13 cellular contexts compared by ENCODE assay signal in the genomic region with DNA sequence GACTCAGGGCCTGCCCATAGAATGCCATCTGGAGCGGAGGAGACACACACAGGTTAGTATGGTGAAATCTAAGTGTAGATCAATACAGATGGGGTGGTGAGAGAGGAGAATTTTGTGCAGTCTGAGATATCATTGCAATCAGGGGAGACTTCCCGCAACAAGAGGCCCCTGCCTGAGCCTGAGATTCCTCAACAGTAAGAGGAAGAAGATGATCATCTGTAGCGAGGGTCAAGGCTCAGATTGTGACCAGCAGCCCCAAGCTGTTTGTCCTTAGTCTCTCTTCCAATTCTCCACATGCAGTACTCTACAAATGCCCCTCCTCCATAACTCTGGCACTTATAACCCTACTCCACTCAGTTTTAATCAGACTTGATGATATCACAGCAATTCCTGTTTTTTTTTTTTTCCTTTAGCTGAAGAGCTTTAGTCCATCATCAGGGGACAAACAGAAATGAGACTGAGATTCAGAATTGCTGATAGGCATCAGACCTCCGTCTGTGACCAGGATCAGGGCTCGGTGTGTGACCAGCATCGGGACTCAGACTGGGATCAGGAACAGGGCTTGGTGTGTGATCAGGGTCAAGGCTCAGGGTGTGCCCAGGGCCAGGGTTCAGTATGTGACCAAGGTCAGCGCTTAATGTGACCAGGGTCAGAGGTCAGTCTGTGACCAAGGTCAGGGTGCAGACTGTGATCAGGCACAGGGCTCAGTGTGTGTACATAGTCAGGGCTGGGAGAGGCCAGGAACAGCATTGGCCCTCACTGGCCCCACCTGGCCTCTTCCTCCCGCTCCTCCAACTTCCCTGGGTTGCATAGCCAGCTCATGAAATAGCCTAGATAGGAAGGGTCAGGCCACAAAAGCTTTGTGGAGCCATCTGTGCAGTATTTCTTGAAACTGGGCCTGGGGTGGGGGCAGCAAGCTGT. TPM values are rescaled to one million over a fixed set of nuclear protein-coding genes. Genes with fewer than 3 reads are reported as not detected.
DNase-seq lines count a peak whose midpoint lies in the region; ATAC-seq and TF ChIP-seq lines count a peak whose summit lies in the region.
"Had no signal": no experiment of that assay in that cellular context is flagged by ENCODE, and none has a peak within 500 bp of the region (broad histone marks: within the 10 kb centered on the region; RNA-seq: fewer than 3 reads in every experiment).

No MANE protein-coding gene starts in this region.

- ATAC-seq in HG02763 (IDR thresholded peaks at IDR 0.05; ENCODE audit: unreplicated experiment): no peak
- ATAC-seq in stimulated activated naive CD8-positive, alpha-beta T cell treated with anti-CD3 and anti-CD28 coated beads, Interleukin-15, Interleukin-2, amounts not matched to agents 100 U/mL and 50 U/mL, for 24 hours: no peak
- ATAC-seq: stimulated activated naive B cell treated with anti-CD40 and anti-IgM and Interleukin-4, amounts not matched to agents 10 μg/mL and 1 μg/mL and 100 μg/mL, for 72 hours had no signal

- intact Hi-C loops in spleen (cut with DNase I; ENCODE audit: low total_unique reads): no loop called here
- intact Hi-C loops in activated T-helper 2 cell treated with anti-CD3 and anti-CD28 coated beads, Interferon-gamma antibody, Interleukin-2, Interleukin-4, amounts not matched to agents 10 μg/mL and 5 μg/mL and 100 μg/mL, durations not matched to agents 14 hours and 24 hours and 36 hours (cut with micrococcal nuclease): no loop called here

- DNase-seq in ELR (ENCODE audit: low read depth) (peak; percentile 32), WERI-Rb-1 (peak; percentile 78), hepatic stellate cell (ENCODE audit: low spot score) (peak; percentile 67), spleen (peak; percentile 66)
- no peak for DNase-seq in stimulated activated CD4-positive, alpha-beta T cell treated with anti-CD3 and anti-CD28 coated beads, Interleukin-15, amount 100 ng/mL, for 24 hours
- no peak for DNase-seq in activated T-helper 2 cell treated with anti-CD3 and anti-CD28 coated beads, Interferon-gamma antibody, Interleukin-2, Interleukin-4, amounts not matched to agents 10 μg/mL and 5 μg/mL and 100 μg/mL, durations not matched to agents 14 hours and 24 hours and 36 hours (ENCODE audit: low spot score)
- DNase-seq in stimulated activated naive CD8-positive, alpha-beta T cell treated with anti-CD3 and anti-CD28 coated beads, Interleukin-15, Interleukin-2, amounts not matched to agents 100 U/mL and 50 U/mL, for 24 hours: no peak
- DNase-seq: activated naive CD4-positive, alpha-beta T cell treated with anti-CD3 and anti-CD28 coated beads for 36 hours; cortex of kidney; NCI-H2081; stimulated activated CD4-positive, alpha-beta T cell treated with anti-CD3 and anti-CD28 coated beads, Interleukin-1b, Interleukin-23, amount 100 ng/mL, for 48 hours; stimulated activated naive B cell treated with anti-CD40 and anti-IgM and Interleukin-4, amounts not matched to agents 10 μg/mL and 1 μg/mL and 100 μg/mL, for 72 hours had no signal

- H3K4me1 Mint-ChIP-seq in activated T-helper 2 cell treated with anti-CD3 and anti-CD28 coated beads, Interferon-gamma antibody, Interleukin-2, Interleukin-4, amounts not matched to agents 10 μg/mL and 5 μg/mL and 100 μg/mL, durations not matched to agents 14 hours and 24 hours and 36 hours (ENCODE audit: low read depth): peaks cover 7% of the 10 kb centered on the region

- H3K9me3 ChIP-seq in WERI-Rb-1 (ENCODE audit: severe bottlenecking) (no peaks in the 10 kb centered on the region), spleen (no peaks in the 10 kb centered on the region)

- TF ChIP-seq CTCF in WERI-Rb-1 (IDR thresholded peaks at IDR 0.05; ENCODE audit: low read depth, low read length) (no peak), spleen (IDR thresholded peaks at IDR 0.05 in 8 of 11, conservative IDR thresholded peaks at IDR 0.05 in 3 of 11) (no peak)

- H3K36me3 Mint-ChIP-seq in activated T-helper 2 cell treated with anti-CD3 and anti-CD28 coated beads, Interferon-gamma antibody, Interleukin-2, Interleukin-4, amounts not matched to agents 10 μg/mL and 5 μg/mL and 100 μg/mL, durations not matched to agents 14 hours and 24 hours and 36 hours (ENCODE audit: low read depth): no peaks in the 10 kb centered on the region
- H3K36me3 Mint-ChIP-seq: stimulated activated naive B cell treated with anti-CD40 and anti-IgM and Interleukin-4, amounts not matched to agents 10 μg/mL and 1 μg/mL and 100 μg/mL, for 72 hours had no signal

- peaks cover 3 to 68% (median 44%) of the 10 kb centered on the region in 6 donors for H3K4me1 ChIP-seq in spleen

- no peaks in the 10 kb centered on the region for H3K27me3 ChIP-seq in WERI-Rb-1 (ENCODE audit: insufficient read depth, low read depth, severe bottlenecking)
- no peaks in the 10 kb centered on the region for H3K27me3 ChIP-seq in spleen (replicated peaks in 1 of 7)

- H3K27ac Mint-ChIP-seq in activated T-helper 2 cell treated with anti-CD3 and anti-CD28 coated beads, Interferon-gamma antibody, Interleukin-2, Interleukin-4, amounts not matched to agents 10 μg/mL and 5 μg/mL and 100 μg/mL, durations not matched to agents 14 hours and 24 hours and 36 hours: no peak overlapping the region
- H3K27ac Mint-ChIP-seq: activated naive CD4-positive, alpha-beta T cell treated with anti-CD3 and anti-CD28 coated beads for 36 hours; stimulated activated naive B cell treated with anti-CD40 and anti-IgM and Interleukin-4, amounts not matched to agents 10 μg/mL and 1 μg/mL and 100 μg/mL, for 72 hours had no signal

- H3K4me3 ChIP-seq in WERI-Rb-1 (ENCODE audit: low read depth, low read length) (0 out of 2 replicates have a peak overlapping the region, but pooled peaks have one; percentile 5), spleen (no peak overlapping the region)

- 66 to 73% (median 71%) methylated on average over 7 to 8 of the region's 8 CpGs for WGBS in spleen, 5 donors

- no peak overlapping the region for H3K4me3 Mint-ChIP-seq in activated T-helper 2 cell treated with anti-CD3 and anti-CD28 coated beads, Interferon-gamma antibody, Interleukin-2, Interleukin-4, amounts not matched to agents 10 μg/mL and 5 μg/mL and 100 μg/mL, durations not matched to agents 14 hours and 24 hours and 36 hours (ENCODE audit: low read depth)
- H3K4me3 Mint-ChIP-seq: activated naive CD4-positive, alpha-beta T cell treated with anti-CD3 and anti-CD28 coated beads for 36 hours; stimulated activated naive B cell treated with anti-CD40 and anti-IgM and Interleukin-4, amounts not matched to agents 10 μg/mL and 1 μg/mL and 100 μg/mL, for 72 hours had no signal

- H3K9me3 Mint-ChIP-seq in activated T-helper 2 cell treated with anti-CD3 and anti-CD28 coated beads, Interferon-gamma antibody, Interleukin-2, Interleukin-4, amounts not matched to agents 10 μg/mL and 5 μg/mL and 100 μg/mL, durations not matched to agents 14 hours and 24 hours and 36 hours: no peaks in the 10 kb centered on the region
- H3K9me3 Mint-ChIP-seq: activated naive CD4-positive, alpha-beta T cell treated with anti-CD3 and anti-CD28 coated beads for 36 hours; stimulated activated naive B cell treated with anti-CD40 and anti-IgM and Interleukin-4, amounts not matched to agents 10 μg/mL and 1 μg/mL and 100 μg/mL, for 72 hours had no signal

- H3K27me3 Mint-ChIP-seq in activated T-helper 2 cell treated with anti-CD3 and anti-CD28 coated beads, Interferon-gamma antibody, Interleukin-2, Interleukin-4, amounts not matched to agents 10 μg/mL and 5 μg/mL and 100 μg/mL, durations not matched to agents 14 hours and 24 hours and 36 hours (ENCODE audit: low read depth): no peaks in the 10 kb centered on the region

- TF ChIP-seq POLR2A in spleen (IDR thresholded peaks at IDR 0.05): no peak

- H3K36me3 ChIP-seq in WERI-Rb-1: peaks cover 34% of the 10 kb centered on the region
- no peaks in the 10 kb centered on the region for H3K36me3 ChIP-seq in spleen

- peak overlapping the region; percentile 95 for H3K27ac ChIP-seq in WERI-Rb-1
- H3K27ac ChIP-seq in spleen: peak overlapping the region in 6 of 8 donors; percentile 7 to 68 (median 48)

RNA-seq across cellular contexts. Expression of a gene that starts 14.1 kb away (rescaled TPM):
- 1 to 10 TPM; 3.3 to 9.4 (median 6.4) TPM for total RNA-seq in spleen
- 10 to 100 TPM in 1 of 3 donors, 1 to 10 TPM in 2; 7.9 to 11.3 (median 9.4) TPM for polyA plus RNA-seq in spleen
- total RNA-seq in activated T-helper 2 cell treated with anti-CD3 and anti-CD28 coated beads, Interferon-gamma antibody, Interleukin-2, Interleukin-4, amounts not matched to agents 10 μg/mL and 5 μg/mL and 100 μg/mL, durations not matched to agents 14 hours and 24 hours and 36 hours: 0.84 and 0.99 TPM in 2 replicates

RNA-seq across cellular contexts. Expression of a gene that starts 51.8 kb away (rescaled TPM):
- total RNA-seq in spleen: 10 to 100 TPM in 3 of 7 donors, 1 to 10 TPM in 4; 9.0 to 15.2 (median 9.6) TPM
- 10 to 100 TPM in 2 of 3 donors, 1 to 10 TPM in 1; 8.2 to 12.4 (median 10.4) TPM for polyA plus RNA-seq in spleen
- 8.6 and 9.2 TPM in 2 replicates for total RNA-seq in activated T-helper 2 cell treated with anti-CD3 and anti-CD28 coated beads, Interferon-gamma antibody, Interleukin-2, Interleukin-4, amounts not matched to agents 10 μg/mL and 5 μg/mL and 100 μg/mL, durations not matched to agents 14 hours and 24 hours and 36 hours

RNA-seq across cellular contexts. Expression of a gene that starts 54.2 kb away (rescaled TPM):
- 100 to 1,000 TPM in 2 of 7 donors, 10 to 100 TPM in 5; 79.5 to 127 (median 88.4) TPM for total RNA-seq in spleen
- polyA plus RNA-seq in spleen: 10 to 100 TPM; 17.5 to 34.6 (median 26.1) TPM
- 64.5 and 70.2 TPM in 2 replicates for total RNA-seq in activated T-helper 2 cell treated with anti-CD3 and anti-CD28 coated beads, Interferon-gamma antibody, Interleukin-2, Interleukin-4, amounts not matched to agents 10 μg/mL and 5 μg/mL and 100 μg/mL, durations not matched to agents 14 hours and 24 hours and 36 hours

Comparison
In these comparisons a context has a peak if more than half of its experiments do, and no peak if none do; other contexts are left out.
1. DNase-seq: peak in ELR (single experiment), WERI-Rb-1 (single experiment), hepatic stellate cell (single experiment) and spleen (single experiment); none in stimulated activated CD4-positive, alpha-beta T cell treated with anti-CD3 and anti-CD28 coated beads, Interleukin-15, amount 100 ng/mL, for 24 hours (single experiment), activated T-helper 2 cell treated with anti-CD3 and anti-CD28 coated beads, Interferon-gamma antibody, Interleukin-2, Interleukin-4, amounts not matched to agents 10 μg/mL and 5 μg/mL and 100 μg/mL, durations not matched to agents 14 hours and 24 hours and 36 hours (single experiment) and stimulated activated naive CD8-positive, alpha-beta T cell treated with anti-CD3 and anti-CD28 coated beads, Interleukin-15, Interleukin-2, amounts not matched to agents 100 U/mL and 50 U/mL, for 24 hours (single experiment).